ENCODE assay signal across 17 cellular contexts in genomic region chr14:104421401-104421821, GRCh38.
DNase-seq lines count a peak whose midpoint lies in the region; ATAC-seq and TF ChIP-seq lines count a peak whose summit lies in the region.
"Had no signal": no experiment of that assay in that cellular context is flagged by ENCODE, and none has a peak within 500 bp of the region (broad histone marks: within the 10 kb centered on the region; RNA-seq: fewer than 3 reads in every experiment).

No MANE protein-coding gene starts in this region.

- TF ChIP-seq EP300 in transverse colon (IDR thresholded peaks at IDR 0.05; ENCODE audit: low read depth): no peak

- H3K27ac Mint-ChIP-seq in activated CD4-positive, alpha-beta memory T cell treated with anti-CD3 and anti-CD28 coated beads, Interleukin-2, amount 10 ng/mL, durations not matched to agents 7 days and 5 days: no peak overlapping the region
- H3K27ac Mint-ChIP-seq in activated CD4-positive, alpha-beta memory T cell treated with anti-CD3 and anti-CD28 coated beads for 36 hours: no peak overlapping the region
- H3K27ac Mint-ChIP-seq in endodermal cell: no peak overlapping the region
- no peak overlapping the region for H3K27ac Mint-ChIP-seq in nephron progenitor cell
- H3K27ac Mint-ChIP-seq: GM23338 had no signal

- POLR2A ChIA-PET in activated CD4-positive, alpha-beta memory T cell treated with anti-CD3 and anti-CD28 coated beads, Interleukin-2, amount 10 ng/mL, durations not matched to agents 7 days and 5 days (lab: Charles Lee): no interaction called here
- POLR2A ChIA-PET in activated CD4-positive, alpha-beta memory T cell treated with anti-CD3 and anti-CD28 coated beads for 36 hours (lab: Charles Lee): no interaction called here

- no peaks in the 10 kb centered on the region for H3K36me3 Mint-ChIP-seq in activated CD4-positive, alpha-beta memory T cell treated with anti-CD3 and anti-CD28 coated beads, Interleukin-2, amount 10 ng/mL, durations not matched to agents 7 days and 5 days (ENCODE audit: low read depth)
- H3K36me3 Mint-ChIP-seq in activated CD4-positive, alpha-beta memory T cell treated with anti-CD3 and anti-CD28 coated beads for 36 hours: no peaks in the 10 kb centered on the region
- H3K36me3 Mint-ChIP-seq in endodermal cell (ENCODE audit: low read depth) (no peaks in the 10 kb centered on the region), nephron progenitor cell (ENCODE audit: low read depth) (no peaks in the 10 kb centered on the region)

- H3K27me3 Mint-ChIP-seq in activated CD4-positive, alpha-beta memory T cell treated with anti-CD3 and anti-CD28 coated beads, Interleukin-2, amount 10 ng/mL, durations not matched to agents 7 days and 5 days: peaks cover 10% of the 10 kb centered on the region
- H3K27me3 Mint-ChIP-seq in activated CD4-positive, alpha-beta memory T cell treated with anti-CD3 and anti-CD28 coated beads for 36 hours: no peaks in the 10 kb centered on the region
- H3K27me3 Mint-ChIP-seq in endodermal cell (ENCODE audit: insufficient read depth): no peaks in the 10 kb centered on the region
- peaks cover 32% of the 10 kb centered on the region for H3K27me3 Mint-ChIP-seq in nephron progenitor cell (ENCODE audit: low read depth, poor library complexity)

- no peaks in the 10 kb centered on the region for H3K9me3 ChIP-seq in endodermal cell (ENCODE audit: control insufficient read depth, low read length)
- no peaks in the 10 kb centered on the region for H3K9me3 ChIP-seq in transverse colon

- WGBS in endodermal cell (ENCODE audit: insufficient coverage in 1 of 2, insufficient read length in 1 of 2), 2 experiments: 92 to 95% methylated on average over 3 to 4 of the region's 4 CpGs
- 93% methylated on average over 3 of the region's 4 CpGs; no CpG with 5 or more reads in 1 of the 2 donors for WGBS in transverse colon (ENCODE audit: low coverage in 1 of 2), 2 donors

- H3K4me3 Mint-ChIP-seq in activated CD4-positive, alpha-beta memory T cell treated with anti-CD3 and anti-CD28 coated beads, Interleukin-2, amount 10 ng/mL, durations not matched to agents 7 days and 5 days: no peak overlapping the region
- H3K4me3 Mint-ChIP-seq in activated CD4-positive, alpha-beta memory T cell treated with anti-CD3 and anti-CD28 coated beads for 36 hours: no peak overlapping the region
- H3K4me3 Mint-ChIP-seq in endodermal cell (no peak overlapping the region), nephron progenitor cell (no peak overlapping the region)
- H3K4me3 Mint-ChIP-seq: GM23338 had no signal

- H3K4me1 Mint-ChIP-seq in activated CD4-positive, alpha-beta memory T cell treated with anti-CD3 and anti-CD28 coated beads, Interleukin-2, amount 10 ng/mL, durations not matched to agents 7 days and 5 days: no peaks in the 10 kb centered on the region
- H3K4me1 Mint-ChIP-seq in activated CD4-positive, alpha-beta memory T cell treated with anti-CD3 and anti-CD28 coated beads for 36 hours (ENCODE audit: low read depth): no peaks in the 10 kb centered on the region
- H3K4me1 Mint-ChIP-seq in endodermal cell: peaks cover 4% of the 10 kb centered on the region
- peaks cover 38% of the 10 kb centered on the region for H3K4me1 Mint-ChIP-seq in nephron progenitor cell

- H3K4me1 ChIP-seq in endodermal cell (ENCODE audit: control insufficient read depth, insufficient read depth, low read length) (no peaks in the 10 kb centered on the region), transverse colon (peaks cover 0 to 8% (median 0%) of the 10 kb centered on the region in 4 donors)

- no peak overlapping the region for H3K9ac ChIP-seq in endodermal cell (ENCODE audit: extremely low read depth, low read length, poor library complexity, severe bottlenecking)

- no peaks in the 10 kb centered on the region for H3K27me3 ChIP-seq in endodermal cell (ENCODE audit: control insufficient read depth, insufficient read depth, low read length, poor library complexity, severe bottlenecking)
- H3K27me3 ChIP-seq in transverse colon: no peaks in the 10 kb centered on the region

- H3K36me3 ChIP-seq in endodermal cell (ENCODE audit: control insufficient read depth, insufficient read depth, low read length) (no peaks in the 10 kb centered on the region), transverse colon (no peaks in the 10 kb centered on the region)

- H3K27ac ChIP-seq in endodermal cell (ENCODE audit: low read depth, low read length) (no peak overlapping the region), transverse colon (no peak overlapping the region)
- H3K27ac ChIP-seq: PC-9 had no signal

- TF ChIP-seq CTCF in endodermal cell (conservative IDR thresholded peaks at IDR 0.05) (no peak), nephron progenitor cell (IDR thresholded peaks at IDR 0.05) (no peak), transverse colon (IDR thresholded peaks at IDR 0.05) (no peak)

- CTCF ChIA-PET in activated CD4-positive, alpha-beta memory T cell treated with anti-CD3 and anti-CD28 coated beads, Interleukin-2, amount 10 ng/mL, durations not matched to agents 7 days and 5 days (lab: Charles Lee): no interaction called here
- CTCF ChIA-PET in activated CD4-positive, alpha-beta memory T cell treated with anti-CD3 and anti-CD28 coated beads for 36 hours (lab: Charles Lee): no interaction called here

- H3K4me3 ChIP-seq in endodermal cell (ENCODE audit: low read length): no peak overlapping the region
- no peak overlapping the region for H3K4me3 ChIP-seq in transverse colon
- H3K4me3 ChIP-seq: GM23338, PC-9 had no signal

- intact Hi-C loops in activated CD4-positive, alpha-beta memory T cell treated with anti-CD3 and anti-CD28 coated beads for 36 hours (cut with micrococcal nuclease): no loop called here
- intact Hi-C loops in sciatic nerve (cut with DNase I): no loop called here
- intact Hi-C loops in transverse colon (cut with DNase I; ENCODE audit: low total_unique reads): no loop called here

- TF ChIP-seq POLR2A in transverse colon (IDR thresholded peaks at IDR 0.05): no peak

- ATAC-seq in sciatic nerve: no peak
- ATAC-seq in HG03565 (IDR thresholded peaks at IDR 0.05; ENCODE audit: unreplicated experiment): no peak
- ATAC-seq: GM23338 had no signal

- peak; percentile 9 for DNase-seq in activated CD4-positive, alpha-beta memory T cell treated with anti-CD3 and anti-CD28 coated beads, Interleukin-2, amount 10 ng/mL, durations not matched to agents 7 days and 5 days
- DNase-seq in activated CD4-positive, alpha-beta memory T cell treated with anti-CD3 and anti-CD28 coated beads for 36 hours: no peak
- peak; percentile 15 for DNase-seq in D341Med (ENCODE audit: low spot score)
- peak; percentile 19 for DNase-seq in endodermal cell
- DNase-seq in sciatic nerve (ENCODE audit: low spot score): peak; percentile 27
- DNase-seq in nephron progenitor cell: no peak
- DNase-seq in transverse colon: no peak
- DNase-seq: C1 segment of cervical spinal cord, GF-D8, KBM-7, NCI-H1436, NCI-H2029 treated with DMSO at 0.1 percent for 48 hours, NCI-H2171 treated with DMSO at 0.1 percent for 48 hours, NCI-H774, PC-9 had no signal

- in situ Hi-C loops in transverse colon (cut with MboI; ENCODE audit: low pct_ligation_motif_present in 1 of 4, low pct_unique_long_range_greater_than_20kb in 1 of 4, low sequenced_read_pairs in 3 of 4): no loop called here

- H3K9me3 Mint-ChIP-seq in activated CD4-positive, alpha-beta memory T cell treated with anti-CD3 and anti-CD28 coated beads, Interleukin-2, amount 10 ng/mL, durations not matched to agents 7 days and 5 days: no peaks in the 10 kb centered on the region
- no peaks in the 10 kb centered on the region for H3K9me3 Mint-ChIP-seq in activated CD4-positive, alpha-beta memory T cell treated with anti-CD3 and anti-CD28 coated beads for 36 hours
- no peaks in the 10 kb centered on the region for H3K9me3 Mint-ChIP-seq in endodermal cell
- H3K9me3 Mint-ChIP-seq in nephron progenitor cell: no peaks in the 10 kb centered on the region
- H3K9me3 Mint-ChIP-seq: GM23338 had no signal

Comparison
In these comparisons a context has a peak if more than half of its experiments do, and no peak if none do; other contexts are left out.
1. DNase-seq: peak in activated CD4-positive, alpha-beta memory T cell treated with anti-CD3 and anti-CD28 coated beads, Interleukin-2, amount 10 ng/mL, durations not matched to agents 7 days and 5 days (single experiment), D341Med (single experiment), endodermal cell (single experiment) and sciatic nerve (single experiment); none in activated CD4-positive, alpha-beta memory T cell treated with anti-CD3 and anti-CD28 coated beads for 36 hours (single experiment), nephron progenitor cell (single experiment) and transverse colon (single experiment).